In genomic region chrX:119252716-119253115, GRCh38 we compare ENCODE assay signal across 24 cellular contexts.
"Had no signal": no experiment of that assay in that cellular context is flagged by ENCODE, and none has a peak within 500 bp of the region (broad histone marks: within the 10 kb centered on the region; RNA-seq: fewer than 3 reads in every experiment).

No MANE protein-coding gene starts in this region.

- H3K36me3 ChIP-seq: left lung, pancreas, prostate gland, spleen, suprapubic skin, thoracic aorta, tibial artery, upper lobe of right lung had no signal

- H3K27ac ChIP-seq: left lung, pancreas, prostate gland, spleen, suprapubic skin, thoracic aorta, tibial artery, upper lobe of right lung had no signal

- H3K9me3 ChIP-seq: left lung, mucosa of descending colon, pancreas, prostate gland, spleen, suprapubic skin, thoracic aorta, tibial artery, upper lobe of right lung had no signal

- DNase-seq: hypothalamus; immature natural killer cell; kidney; left colon; left lung; midbrain; mucosa of descending colon; naive thymus-derived CD8-positive, alpha-beta T cell; nucleus accumbens; pancreas; posterior cingulate gyrus; retina; right cardiac atrium; small intestine; spleen; stimulated activated CD4-positive, alpha-beta T cell treated with anti-CD3 and anti-CD28 coated beads, Interleukin-4, amount 100 ng/mL, for 24 hours; stimulated activated naive CD4-positive, alpha-beta T cell; tibial artery; trophoblast cell; upper lobe of right lung had no signal

- H3K4me1 ChIP-seq: left lung, pancreas, prostate gland, spleen, suprapubic skin, tibial artery, upper lobe of right lung had no signal

- H3K4me3 ChIP-seq: left lung, lung, mucosa of descending colon, pancreas, prostate gland, spleen, suprapubic skin, thoracic aorta, tibial artery, upper lobe of right lung had no signal

- H3K27me3 ChIP-seq: suprapubic skin, tibial artery, upper lobe of right lung had no signal
